Comparison of ENCODE assay signal across 8 cellular contexts in genomic region chr2:231037202-231037730, GRCh38. TPM values are rescaled to one million over a fixed set of nuclear protein-coding genes. Genes with fewer than 3 reads are reported as not detected.
DNase-seq lines count a peak whose midpoint lies in the region; ATAC-seq and TF ChIP-seq lines count a peak whose summit lies in the region.

Gene C2orf72, plus strand, starts transcription at chr2:231037523. Its CDS starts 43 bp downstream, at chr2:231037566.

- no peak for ATAC-seq in CD4-positive, alpha-beta T cell (ENCODE audit: poor library complexity)
- no peak for ATAC-seq in HG02571 (IDR thresholded peaks at IDR 0.05; ENCODE audit: unreplicated experiment)

- TF ChIP-seq CTCF in CD4-positive, alpha-beta T cell (IDR thresholded peaks at IDR 0.05), result no peak
- no peak for TF ChIP-seq CTCF in nephron progenitor cell (IDR thresholded peaks at IDR 0.05)

- POLR2A ChIA-PET in CD4-positive, alpha-beta T cell (lab: Charles Lee), result no interaction called here

- no peaks in the 10 kb centered on the region for H3K9me3 ChIP-seq in CD4-positive, alpha-beta T cell (ENCODE audit: control insufficient read depth, low read length)
- no peaks in the 10 kb centered on the region for H3K9me3 ChIP-seq in HUES48 (ENCODE audit: control insufficient read depth, insufficient read depth, low read length)

- CTCF ChIA-PET in CD4-positive, alpha-beta T cell (lab: Charles Lee), result no interaction called here

- H3K27ac ChIP-seq in CD4-positive, alpha-beta T cell (ENCODE audit: low read depth, low read length), result no peak within 1 kb of the TSS
- no peak within 1 kb of the TSS for H3K27ac ChIP-seq in HUES48 (ENCODE audit: low read depth, low read length)
- H3K27ac ChIP-seq in cingulate gyrus (ENCODE audit: low read depth, low read length), result peak within 1 kb of the TSS; percentile 89

- H3K4me1 ChIP-seq in HUES48 (ENCODE audit: control insufficient read depth, insufficient read depth, low read length), result no peaks in the 10 kb centered on the region

- no peak for DNase-seq in CD4-positive, alpha-beta T cell
- DNase-seq in nephron progenitor cell (peak; percentile 66), NCI-H2107 treated with DMSO at 0.1 percent for 48 hours (lab: John Stamatoyannopoulos, UW; ENCODE audit: unreplicated experiment) (no peak), UCSD-AML1 (lab: John Stamatoyannopoulos, UW; ENCODE audit: unreplicated experiment) (no peak), NCI-H187 treated with DMSO at 0.1 percent for 48 hours (lab: John Stamatoyannopoulos, UW) (no peak)

- H3K4me3 Mint-ChIP-seq in CD4-positive, alpha-beta T cell, result peak within 1 kb of the TSS; percentile 74
- peak within 1 kb of the TSS; percentile 79 for H3K4me3 Mint-ChIP-seq in nephron progenitor cell

- H3K27ac Mint-ChIP-seq in CD4-positive, alpha-beta T cell, result no peak within 1 kb of the TSS
- no peak within 1 kb of the TSS for H3K27ac Mint-ChIP-seq in nephron progenitor cell

- H3K27me3 Mint-ChIP-seq in CD4-positive, alpha-beta T cell, result peaks cover 86% of the 10 kb centered on the region
- peaks cover 90% of the 10 kb centered on the region for H3K27me3 Mint-ChIP-seq in nephron progenitor cell (ENCODE audit: low read depth, poor library complexity)

- peaks cover 56% of the 10 kb centered on the region for H3K27me3 ChIP-seq in CD4-positive, alpha-beta T cell (ENCODE audit: control insufficient read depth, insufficient read depth, low read length)
- peaks cover 60% of the 10 kb centered on the region for H3K27me3 ChIP-seq in HUES48 (ENCODE audit: control insufficient read depth, insufficient read depth, low read length)

- no peaks in the 10 kb centered on the region for H3K36me3 ChIP-seq in HUES48 (ENCODE audit: control insufficient read depth, insufficient read depth, low read length)

- H3K9ac ChIP-seq in HUES48 (ENCODE audit: low read depth, low read length), result no peak within 1 kb of the TSS

- H3K4me1 Mint-ChIP-seq in CD4-positive, alpha-beta T cell (ENCODE audit: low read depth), result no peaks in the 10 kb centered on the region
- H3K4me1 Mint-ChIP-seq in nephron progenitor cell, result peaks cover 18% of the 10 kb centered on the region

- intact Hi-C loops in CD4-positive, alpha-beta T cell (cut with DNase I, micrococcal nuclease), result no loop called here

- H3K36me3 Mint-ChIP-seq in CD4-positive, alpha-beta T cell (ENCODE audit: low read depth), result no peaks in the 10 kb centered on the region
- H3K36me3 Mint-ChIP-seq in nephron progenitor cell (ENCODE audit: low read depth), result no peaks in the 10 kb centered on the region

- peak within 1 kb of the TSS; percentile 65 for H3K4me3 ChIP-seq in HUES48 (ENCODE audit: low read depth, low read length)

- no peaks in the 10 kb centered on the region for H3K9me3 Mint-ChIP-seq in CD4-positive, alpha-beta T cell
- peaks cover 3% of the 10 kb centered on the region for H3K9me3 Mint-ChIP-seq in nephron progenitor cell

RNA-seq across cellular contexts. Expression of gene C2orf72, which starts in this region (rescaled TPM):
- total RNA-seq in CD4-positive, alpha-beta T cell, result not detected
